ENCODE assay signal across 1 cellular context in the genomic region with DNA sequence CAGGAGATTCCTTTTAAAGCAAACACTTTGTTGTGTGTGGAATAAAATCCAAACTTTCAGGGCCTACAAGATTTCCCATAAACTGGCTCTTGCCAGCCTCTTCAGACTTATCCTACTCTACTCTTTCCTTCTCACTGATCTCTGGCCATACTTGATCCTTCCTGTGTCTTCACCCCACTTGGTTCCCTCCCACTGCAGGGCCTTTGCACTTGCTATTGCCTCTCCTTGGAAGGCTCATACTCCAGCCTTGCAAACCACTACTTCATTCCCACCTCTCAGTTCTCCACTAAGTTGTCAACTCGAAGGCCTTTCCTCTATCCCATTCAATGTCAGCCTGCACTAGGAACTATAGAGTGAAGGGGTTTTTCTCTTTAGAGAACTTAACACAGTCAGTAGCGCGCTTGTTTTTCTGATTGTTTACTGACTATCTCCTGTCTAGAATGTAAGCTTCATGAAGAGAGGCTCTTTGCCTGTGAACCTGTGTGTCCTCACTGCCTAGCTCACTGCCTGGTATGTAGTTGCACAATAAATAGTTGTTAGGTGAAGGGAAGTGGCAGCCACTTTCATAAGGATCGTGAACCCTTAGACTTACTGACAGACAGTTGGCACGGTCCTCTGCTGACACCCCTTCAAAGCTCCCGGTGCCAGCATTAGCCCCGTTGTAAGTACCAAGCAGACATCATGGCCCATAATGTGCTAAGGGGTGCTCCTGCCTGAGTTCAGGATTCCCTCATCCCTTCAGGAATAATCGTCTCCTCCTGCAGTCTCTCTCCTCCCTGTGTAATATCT.
TF ChIP-seq lines count a peak whose summit lies in the region.

No MANE protein-coding gene starts in this region.

TF ChIP-seq in endothelial cell of umbilical vein, 7 proteins besides CTCF, POLR2A, EP300 and RAD21 (continued from another document):
- TF ChIP-seq MAX (IDR thresholded peaks at IDR 0.05; ENCODE audit: insufficient read depth, insufficient read length), result no peak
